ENCODE assay signal across 1 cellular context in the genomic region with DNA sequence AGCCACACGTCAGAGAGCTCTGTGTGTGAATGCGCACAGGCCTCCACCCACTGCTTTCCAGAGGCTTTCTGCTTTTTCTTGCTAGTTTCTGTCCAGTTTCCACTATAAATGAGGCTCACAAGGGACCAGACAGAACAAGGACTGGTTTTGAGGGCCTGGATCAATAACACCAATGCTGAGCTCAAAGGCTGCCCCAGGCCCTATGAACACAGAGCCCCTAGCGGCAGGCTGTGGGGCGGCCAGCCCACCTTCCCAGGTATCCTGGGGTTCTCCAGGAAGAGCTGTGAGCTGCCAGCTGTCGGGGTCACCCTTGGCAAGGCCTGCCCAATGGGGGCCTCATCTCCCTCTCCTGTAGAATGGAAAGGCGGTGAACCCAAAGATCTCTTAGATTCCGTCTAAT.
TF ChIP-seq lines count a peak whose summit lies in the region.

No MANE protein-coding gene starts in this region.

TF ChIP-seq in HepG2, 621 proteins besides CTCF, POLR2A, EP300 and RAD21 (continued from another document and continues in another):
- TF ChIP-seq, protein P1, sequence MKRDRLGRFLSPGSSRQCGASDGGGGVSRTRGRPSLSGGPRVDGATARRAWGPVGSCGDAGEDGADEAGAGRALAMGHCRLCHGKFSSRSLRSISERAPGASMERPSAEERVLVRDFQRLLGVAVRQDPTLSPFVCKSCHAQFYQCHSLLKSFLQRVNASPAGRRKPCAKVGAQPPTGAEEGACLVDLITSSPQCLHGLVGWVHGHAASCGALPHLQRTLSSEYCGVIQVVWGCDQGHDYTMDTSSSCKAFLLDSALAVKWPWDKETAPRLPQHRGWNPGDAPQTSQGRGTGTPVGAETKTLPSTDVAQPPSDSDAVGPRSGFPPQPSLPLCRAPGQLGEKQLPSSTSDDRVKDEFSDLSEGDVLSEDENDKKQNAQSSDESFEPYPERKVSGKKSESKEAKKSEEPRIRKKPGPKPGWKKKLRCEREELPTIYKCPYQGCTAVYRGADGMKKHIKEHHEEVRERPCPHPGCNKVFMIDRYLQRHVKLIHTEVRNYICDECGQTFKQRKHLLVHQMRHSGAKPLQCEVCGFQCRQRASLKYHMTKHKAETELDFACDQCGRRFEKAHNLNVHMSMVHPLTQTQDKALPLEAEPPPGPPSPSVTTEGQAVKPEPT (CRISPR knock-in tag; IDR thresholded peaks at IDR 0.05; ENCODE audit: low read depth), result no peak
- no peak for TF ChIP-seq ZNF777 (CRISPR knock-in tag; IDR thresholded peaks at IDR 0.05)
- TF ChIP-seq ZNF282 (IDR thresholded peaks at IDR 0.05; ENCODE audit: partially characterized antibody), result no peak
- TF ChIP-seq CREM (IDR thresholded peaks at IDR 0.05), result no peak
- TF ChIP-seq CREM (CRISPR knock-in tag; IDR thresholded peaks at IDR 0.05), result no peak
- no peak for TF ChIP-seq NR3C1 (CRISPR knock-in tag; IDR thresholded peaks at IDR 0.05)
- no peak for TF ChIP-seq SNAI1 (CRISPR knock-in tag; IDR thresholded peaks at IDR 0.05; ENCODE audit: borderline replicate concordance)
- no peak for TF ChIP-seq ZNF501 (CRISPR knock-in tag; IDR thresholded peaks at IDR 0.05)
- TF ChIP-seq MAFF (IDR thresholded peaks at IDR 0.05; ENCODE audit: low read depth, low read length), result no peak
- TF ChIP-seq MTF1 (CRISPR knock-in tag; IDR thresholded peaks at IDR 0.05), result no peak
- TF ChIP-seq CBX1 (IDR thresholded peaks at IDR 0.05; ENCODE audit: low read depth), result no peak
- no peak for TF ChIP-seq ZNF446 (CRISPR knock-in tag; IDR thresholded peaks at IDR 0.05)
- TF ChIP-seq, protein P2, sequence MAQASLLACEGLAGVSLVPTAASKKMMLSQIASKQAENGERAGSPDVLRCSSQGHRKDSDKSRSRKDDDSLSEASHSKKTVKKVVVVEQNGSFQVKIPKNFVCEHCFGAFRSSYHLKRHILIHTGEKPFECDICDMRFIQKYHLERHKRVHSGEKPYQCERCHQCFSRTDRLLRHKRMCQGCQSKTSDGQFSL (CRISPR knock-in tag; IDR thresholded peaks at IDR 0.05), result no peak
- no peak for TF ChIP-seq NR2C2 (CRISPR knock-in tag; IDR thresholded peaks at IDR 0.05; ENCODE audit: borderline replicate concordance)
- no peak for TF ChIP-seq FOXA1 (IDR thresholded peaks at IDR 0.05)
- 0 out of 2 replicates have a peak, but pooled peaks have one; percentile 19 for TF ChIP-seq FOXA1 (CRISPR knock-in tag; IDR thresholded peaks at IDR 0.05)
- TF ChIP-seq KLF15 (CRISPR knock-in tag; IDR thresholded peaks at IDR 0.05; ENCODE audit: borderline replicate concordance), result no peak
- no peak for TF ChIP-seq ZNF784 (CRISPR knock-in tag; IDR thresholded peaks at IDR 0.05; ENCODE audit: borderline replicate concordance)
- no peak for TF ChIP-seq ZNF660 (CRISPR knock-in tag; IDR thresholded peaks at IDR 0.05; ENCODE audit: borderline replicate concordance, low read depth)
- no peak for TF ChIP-seq ZNF224 (CRISPR knock-in tag; IDR thresholded peaks at IDR 0.05)
- no peak for TF ChIP-seq YY1 (IDR thresholded peaks at IDR 0.05; ENCODE audit: insufficient read depth, insufficient replicate concordance, low read depth, low read length)
- TF ChIP-seq ZNF281 (CRISPR knock-in tag; IDR thresholded peaks at IDR 0.05; ENCODE audit: borderline replicate concordance), result no peak
- TF ChIP-seq ZFP82 (CRISPR knock-in tag; IDR thresholded peaks at IDR 0.05; ENCODE audit: borderline replicate concordance), result no peak
- TF ChIP-seq, protein P3, sequence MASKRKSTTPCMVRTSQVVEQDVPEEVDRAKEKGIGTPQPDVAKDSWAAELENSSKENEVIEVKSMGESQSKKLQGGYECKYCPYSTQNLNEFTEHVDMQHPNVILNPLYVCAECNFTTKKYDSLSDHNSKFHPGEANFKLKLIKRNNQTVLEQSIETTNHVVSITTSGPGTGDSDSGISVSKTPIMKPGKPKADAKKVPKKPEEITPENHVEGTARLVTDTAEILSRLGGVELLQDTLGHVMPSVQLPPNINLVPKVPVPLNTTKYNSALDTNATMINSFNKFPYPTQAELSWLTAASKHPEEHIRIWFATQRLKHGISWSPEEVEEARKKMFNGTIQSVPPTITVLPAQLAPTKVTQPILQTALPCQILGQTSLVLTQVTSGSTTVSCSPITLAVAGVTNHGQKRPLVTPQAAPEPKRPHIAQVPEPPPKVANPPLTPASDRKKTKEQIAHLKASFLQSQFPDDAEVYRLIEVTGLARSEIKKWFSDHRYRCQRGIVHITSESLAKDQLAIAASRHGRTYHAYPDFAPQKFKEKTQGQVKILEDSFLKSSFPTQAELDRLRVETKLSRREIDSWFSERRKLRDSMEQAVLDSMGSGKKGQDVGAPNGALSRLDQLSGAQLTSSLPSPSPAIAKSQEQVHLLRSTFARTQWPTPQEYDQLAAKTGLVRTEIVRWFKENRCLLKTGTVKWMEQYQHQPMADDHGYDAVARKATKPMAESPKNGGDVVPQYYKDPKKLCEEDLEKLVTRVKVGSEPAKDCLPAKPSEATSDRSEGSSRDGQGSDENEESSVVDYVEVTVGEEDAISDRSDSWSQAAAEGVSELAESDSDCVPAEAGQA (IDR thresholded peaks at IDR 0.05; ENCODE audit: low read depth), result no peak
- TF ChIP-seq, protein P3 (CRISPR knock-in tag; IDR thresholded peaks at IDR 0.05; ENCODE audit: borderline replicate concordance), result no peak
- no peak for TF ChIP-seq ZNF788 (CRISPR knock-in tag; IDR thresholded peaks at IDR 0.05; ENCODE audit: borderline replicate concordance)
- no peak for TF ChIP-seq JUN (CRISPR knock-in tag; IDR thresholded peaks at IDR 0.05)
- TF ChIP-seq RELA (CRISPR knock-in tag; IDR thresholded peaks at IDR 0.05), result no peak
- TF ChIP-seq HINFP (CRISPR knock-in tag; IDR thresholded peaks at IDR 0.05; ENCODE audit: low read depth), result no peak
- no peak for TF ChIP-seq SP1 (IDR thresholded peaks at IDR 0.05)
- no peak for TF ChIP-seq SP1 (CRISPR knock-in tag; IDR thresholded peaks at IDR 0.05)
- TF ChIP-seq E2F1 (CRISPR knock-in tag; IDR thresholded peaks at IDR 0.05), result no peak
- peak; percentile 47; the same call in 1 of the 2 replicates for TF ChIP-seq SP5 (CRISPR knock-in tag; IDR thresholded peaks at IDR 0.05; ENCODE audit: borderline replicate concordance, low read depth)
- TF ChIP-seq ZNF331 (CRISPR knock-in tag; IDR thresholded peaks at IDR 0.05), result peak; percentile 44; the same call in 1 of the 2 replicates
- TF ChIP-seq NCOA1 (CRISPR knock-in tag; IDR thresholded peaks at IDR 0.05), result no peak
- no peak for TF ChIP-seq ZNF451 (CRISPR knock-in tag; IDR thresholded peaks at IDR 0.05)
- TF ChIP-seq KAT8 (CRISPR knock-in tag; IDR thresholded peaks at IDR 0.05), result no peak; the same call in 1 of the 2 replicates
- peak; percentile 36; the same call in 1 of the 2 replicates for TF ChIP-seq HNF4G (IDR thresholded peaks at IDR 0.05; ENCODE audit: borderline replicate concordance, low read depth, low read length)
- no peak for TF ChIP-seq HNF4G (CRISPR knock-in tag; IDR thresholded peaks at IDR 0.05; ENCODE audit: borderline replicate concordance, low read depth)
- no peak for TF ChIP-seq KLF12 (CRISPR knock-in tag; IDR thresholded peaks at IDR 0.05; ENCODE audit: borderline replicate concordance)
- TF ChIP-seq, protein P4, sequence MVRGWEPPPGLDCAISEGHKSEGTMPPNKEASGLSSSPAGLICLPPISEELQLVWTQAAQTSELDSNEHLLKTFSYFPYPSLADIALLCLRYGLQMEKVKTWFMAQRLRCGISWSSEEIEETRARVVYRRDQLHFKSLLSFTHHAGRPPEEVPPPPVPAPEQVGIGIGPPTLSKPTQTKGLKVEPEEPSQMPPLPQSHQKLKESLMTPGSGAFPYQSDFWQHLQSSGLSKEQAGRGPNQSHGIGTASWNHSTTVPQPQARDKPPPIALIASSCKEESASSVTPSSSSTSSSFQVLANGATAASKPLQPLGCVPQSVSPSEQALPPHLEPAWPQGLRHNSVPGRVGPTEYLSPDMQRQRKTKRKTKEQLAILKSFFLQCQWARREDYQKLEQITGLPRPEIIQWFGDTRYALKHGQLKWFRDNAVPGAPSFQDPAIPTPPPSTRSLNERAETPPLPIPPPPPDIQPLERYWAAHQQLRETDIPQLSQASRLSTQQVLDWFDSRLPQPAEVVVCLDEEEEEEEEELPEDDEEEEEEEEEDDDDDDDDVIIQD (CRISPR knock-in tag; IDR thresholded peaks at IDR 0.05; ENCODE audit: low read depth), result no peak
- TF ChIP-seq ZZZ3 (CRISPR knock-in tag; IDR thresholded peaks at IDR 0.05; ENCODE audit: borderline replicate concordance), result no peak
- no peak for TF ChIP-seq HMGA1 (CRISPR knock-in tag; conservative IDR thresholded peaks at IDR 0.05)
